Comparison of ENCODE assay signal across 8 cellular contexts in genomic region chr3:197711973-197712707, GRCh38. TPM values are rescaled to one million over a fixed set of nuclear protein-coding genes. Genes with fewer than 3 reads are reported as not detected.
DNase-seq lines count a peak whose midpoint lies in the region; TF ChIP-seq lines count a peak whose summit lies in the region.

No MANE protein-coding gene starts in this region.

- no peaks in the 10 kb centered on the region for H3K27me3 ChIP-seq in GM06990 (replicated peaks; ENCODE audit: control insufficient read depth, insufficient read depth, low read length)

- H3K4me3 Mint-ChIP-seq in chondrocyte (ENCODE audit: unreplicated experiment), result peak overlapping the region; percentile 66

- H3K9me3 Mint-ChIP-seq in chondrocyte (ENCODE audit: low read depth), result no peaks in the 10 kb centered on the region

- H3K27ac Mint-ChIP-seq in chondrocyte (ENCODE audit: unreplicated experiment), result peak overlapping the region; percentile 97

- H3K4me1 Mint-ChIP-seq in chondrocyte (ENCODE audit: low read depth), result peaks cover 35% of the 10 kb centered on the region

- peak overlapping the region; percentile 22 for H3K4me3 ChIP-seq in GM06990 (replicated peaks; ENCODE audit: low read depth, low read length)
- peak overlapping the region; percentile 32 for H3K4me3 ChIP-seq in HFF-Myc (replicated peaks; ENCODE audit: low read depth, low read length)
- peak overlapping the region; percentile 56 for H3K4me3 ChIP-seq in NB4 (ENCODE audit: low read depth, low read length)

- peaks cover 5% of the 10 kb centered on the region for H3K36me3 Mint-ChIP-seq in chondrocyte (ENCODE audit: low read depth)

- no peaks in the 10 kb centered on the region for H3K27me3 Mint-ChIP-seq in chondrocyte (ENCODE audit: low read depth)

- TF ChIP-seq CTCF in GM06990 (IDR thresholded peaks at IDR 0.05; ENCODE audit: insufficient read depth, low read length, poor library complexity, severe bottlenecking), result no peak
- no peak for TF ChIP-seq CTCF in HFF-Myc (IDR thresholded peaks at IDR 0.05; ENCODE audit: low read depth, low read length, missing control alignments)
- TF ChIP-seq CTCF in NB4 (IDR thresholded peaks at IDR 0.05; ENCODE audit: low read depth, low read length), result no peak
- no peak for TF ChIP-seq CTCF in chondrocyte (IDR thresholded peaks at IDR 0.05)

- H3K36me3 ChIP-seq in GM06990 (ENCODE audit: control insufficient read depth, insufficient read depth, low read length), result peaks cover 4% of the 10 kb centered on the region

- no peak for TF ChIP-seq POLR2A in NB4 (IDR thresholded peaks at IDR 0.05; ENCODE audit: extremely low read depth, insufficient read length)

- DNase-seq in GM06990 (ENCODE audit: extremely low read depth, insufficient read length), result peak; percentile 74
- DNase-seq in HFF-Myc (ENCODE audit: extremely low read depth, low read depth), result peak; percentile 92
- peak; percentile 89 for DNase-seq in NB4 (ENCODE audit: low read depth)
- peak; percentile 78 for DNase-seq in activated CD4-positive, alpha-beta T cell treated with anti-CD3 and anti-CD28 coated beads for 1 hour
- no peak for DNase-seq in chondrocyte (ENCODE audit: low spot score)
- DNase-seq in kidney tubule cell (ENCODE audit: low spot score), result peak; percentile 98
- DNase-seq in stimulated activated CD4-positive, alpha-beta T cell treated with anti-CD3 and anti-CD28 coated beads, Interleukin-15, amount 100 ng/mL, for 48 hours (ENCODE audit: low read depth in 2 of 2), result peak; percentile 80 to 83
- DNase-seq in DMS79 treated with DMSO at 0.1 percent for 48 hours (lab: John Stamatoyannopoulos, UW), result no peak

RNA-seq across cellular contexts. Expression of gene RUBCN, which starts 24.6 kb away (rescaled TPM):
- total RNA-seq in chondrocyte, result 27.2 to 32.3 TPM (median 31.2 TPM) in 3 replicates

RNA-seq across cellular contexts. Expression of gene FYTTD1, which starts 37.5 kb away (rescaled TPM):
- total RNA-seq in chondrocyte, result 73.6 to 83.3 TPM (median 74.2 TPM) in 3 replicates

Comparison
In these comparisons a context has a peak if more than half of its experiments do, and no peak if none do; other contexts are left out.
1. DNase-seq: peak in GM06990 (single experiment), HFF-Myc (single experiment), NB4 (single experiment), activated CD4-positive, alpha-beta T cell treated with anti-CD3 and anti-CD28 coated beads for 1 hour (single experiment), kidney tubule cell (single experiment) and stimulated activated CD4-positive, alpha-beta T cell treated with anti-CD3 and anti-CD28 coated beads, Interleukin-15, amount 100 ng/mL, for 48 hours (2 of 2); none in chondrocyte (single experiment) and DMS79 treated with DMSO at 0.1 percent for 48 hours (single experiment).
2. Peak in every context shown above with its lines, with median percentiles within 50 percentile points of each other: H3K4me3 ChIP-seq.